In the genomic region with DNA sequence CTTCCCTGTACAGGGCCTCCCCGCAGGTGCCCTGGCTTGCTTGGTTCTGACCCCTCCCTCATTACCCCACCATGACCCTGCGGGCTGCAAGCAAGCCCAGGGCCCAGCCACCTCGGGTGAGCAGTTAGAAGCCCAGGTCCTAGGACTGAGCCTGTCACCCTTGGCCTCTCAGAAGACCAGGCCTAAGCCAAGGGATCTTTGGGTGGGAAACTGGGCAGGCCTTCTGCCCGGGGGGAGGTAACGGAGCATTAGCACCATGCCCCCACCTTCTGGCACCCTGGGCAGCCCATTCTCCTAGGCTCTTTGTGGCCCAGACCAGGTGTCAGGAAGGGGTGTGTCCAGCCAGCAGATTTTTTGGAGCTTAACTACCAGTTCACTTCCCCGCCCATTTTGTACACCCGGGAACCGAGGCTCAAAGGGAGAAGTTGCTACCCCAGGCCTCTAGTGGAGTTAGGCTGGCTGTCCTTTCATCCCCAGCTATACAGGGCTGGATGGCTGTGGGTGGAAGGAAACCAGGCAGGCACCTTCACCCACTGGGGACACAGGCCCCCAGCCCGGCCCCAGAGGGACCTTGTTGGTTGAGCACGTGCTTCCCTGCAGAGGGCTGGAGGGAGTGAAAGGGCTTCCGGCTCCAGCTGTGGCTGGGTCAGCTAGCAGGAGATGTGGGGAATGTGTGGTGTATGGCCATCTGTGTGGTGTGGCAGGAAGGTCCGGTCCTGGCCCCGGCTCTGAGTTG, we compare ENCODE assay signal across 8 cellular contexts. TPM values are rescaled to one million over a fixed set of nuclear protein-coding genes. Genes with fewer than 3 reads are reported as not detected.
DNase-seq lines count a peak whose midpoint lies in the region; ATAC-seq and TF ChIP-seq lines count a peak whose summit lies in the region.

No MANE protein-coding gene starts in this region.

- H3K23ac ChIP-seq in trophoblast cell (ENCODE audit: low read length) = no peak overlapping the region

- TF ChIP-seq CTCF in CD14-positive monocyte (IDR thresholded peaks at IDR 0.05) (no peak), VCaP (conservative IDR thresholded peaks at IDR 0.05) (no peak), fibroblast of villous mesenchyme (IDR thresholded peaks at IDR 0.05; ENCODE audit: insufficient read depth, low read depth, low read length) (no peak)

- peak overlapping the region; percentile 63 for H3K4ac ChIP-seq in trophoblast cell (ENCODE audit: low read depth, low read length)

- DNase-seq in CD14-positive monocyte (ENCODE audit: low spot score) = no peak
- peak in 41 of 76 experiments; percentile 4 to 67 (median 34) for DNase-seq in HUDEP-2 (lab: John Stamatoyannopoulos, UW; ENCODE audit: unreplicated experiment in 76 of 76)
- DNase-seq in fibroblast of villous mesenchyme (ENCODE audit: low read depth) = peak; percentile 40
- DNase-seq in trophoblast cell = peak; percentile 69 to 73
- no peak for DNase-seq in DMS153 (lab: John Stamatoyannopoulos, UW)
- no peak for DNase-seq in NCI-H2171 (lab: John Stamatoyannopoulos, UW)

- ATAC-seq in HG03159 (IDR thresholded peaks at IDR 0.05; ENCODE audit: unreplicated experiment) = no peak

- no peak overlapping the region for H3K9ac ChIP-seq in trophoblast cell (ENCODE audit: low read length)

- no peak overlapping the region for H2AK5ac ChIP-seq in trophoblast cell (ENCODE audit: low read length)

- peak overlapping the region; percentile 55 for H4K91ac ChIP-seq in trophoblast cell (ENCODE audit: low read depth, low read length)

- H3K4me1 ChIP-seq in trophoblast cell (ENCODE audit: control insufficient read depth in 1 of 2, insufficient read depth in 2 of 2, low read length in 2 of 2) = peaks cover 18 to 22% of the 10 kb centered on the region in 2 experiments

- no peak overlapping the region for H2BK120ac ChIP-seq in trophoblast cell (ENCODE audit: insufficient read depth, low read length, poor library complexity)

- no peak overlapping the region for H2AFZ ChIP-seq in trophoblast cell (ENCODE audit: insufficient read depth, low read length, poor library complexity)

- H3K27ac ChIP-seq in VCaP = peak overlapping the region; percentile 97
- no peak overlapping the region for H3K27ac ChIP-seq in trophoblast cell (ENCODE audit: low read depth, low read length)

- H2BK5ac ChIP-seq in trophoblast cell (ENCODE audit: low read depth, low read length, poor library complexity) = no peak overlapping the region

- H3K36me3 Mint-ChIP-seq in CD14-positive monocyte = peaks cover 19 to 32% of the 10 kb centered on the region in 2 donors

- H3K14ac ChIP-seq in trophoblast cell (ENCODE audit: low read length) = peak overlapping the region; percentile 69

- H3K4me3 ChIP-seq in fibroblast of villous mesenchyme (ENCODE audit: low read depth, low read length) (peak overlapping the region; percentile 63), trophoblast cell (ENCODE audit: low read depth, low read length) (peak overlapping the region; percentile 80)

- H3K27ac Mint-ChIP-seq in CD14-positive monocyte = peak overlapping the region; percentile 93 to 99 (median 95)

- H3K36me3 ChIP-seq in trophoblast cell (ENCODE audit: control insufficient read depth in 1 of 2, insufficient read depth in 2 of 2, low read length in 2 of 2) = peaks cover 0 to 8% of the 10 kb centered on the region in 2 experiments

- WGBS in trophoblast cell (ENCODE audit: extremely low coverage, insufficient coverage, insufficient read length) = no CpG with 5 or more reads among the region's 13 CpGs

- H3K9me3 ChIP-seq in trophoblast cell (ENCODE audit: insufficient read depth, low read depth, low read length) = no peaks in the 10 kb centered on the region

- H4K12ac ChIP-seq in trophoblast cell (ENCODE audit: low read depth, low read length) = no peak overlapping the region

- peaks cover 7% of the 10 kb centered on the region for H3K79me1 ChIP-seq in trophoblast cell (ENCODE audit: low read length)

- peaks cover 10% of the 10 kb centered on the region for H3K79me2 ChIP-seq in trophoblast cell (ENCODE audit: control insufficient read depth, insufficient read depth, low read length, poor library complexity)

- H3K4me3 Mint-ChIP-seq in CD14-positive monocyte = peak overlapping the region; percentile 95 to 97

- H3K4me2 ChIP-seq in trophoblast cell (ENCODE audit: low read length) = peak overlapping the region; percentile 91

- peaks cover 0 to 5% (median 0%) of the 10 kb centered on the region in 3 donors for H3K27me3 Mint-ChIP-seq in CD14-positive monocyte (ENCODE audit: low read depth in 3 of 3)

- H3K4me1 Mint-ChIP-seq in CD14-positive monocyte = peaks cover 81% of the 10 kb centered on the region

- no peak overlapping the region for H4K8ac ChIP-seq in trophoblast cell (ENCODE audit: low read depth, low read length)

- no peaks in the 10 kb centered on the region for H3K27me3 ChIP-seq in trophoblast cell (ENCODE audit: insufficient read depth, low read length)

- no peak overlapping the region for H2BK12ac ChIP-seq in trophoblast cell (ENCODE audit: low read length)

- H3K9me3 Mint-ChIP-seq in CD14-positive monocyte = peaks cover 0 to 3% (median 0%) of the 10 kb centered on the region in 7 donors

- peak overlapping the region; percentile 34 for H3K18ac ChIP-seq in trophoblast cell (ENCODE audit: low read length)

- intact Hi-C loops in CD14-positive monocyte (cut with micrococcal nuclease) = loop anchor here in 1 of 2 donors (1.0 kb wide), 1 partner anchor 8 kb away; no protein-coding TSS in a partner anchor

RNA-seq across cellular contexts. Expression of a gene that starts 1.4 kb away (rescaled TPM):
- polyA plus RNA-seq in CD14-positive monocyte = 100 to 1,000 TPM in 1 of 2 donors, 10 to 100 TPM in 1; 79.0 to 106 TPM
- total RNA-seq in fibroblast of villous mesenchyme = 32.2 and 33.2 TPM in 2 replicates
- polyA plus RNA-seq in trophoblast cell (2013) = 25.3 and 25.5 TPM in 2 replicates

RNA-seq across cellular contexts. Expression of a gene that starts 29.4 kb away (rescaled TPM):
- polyA plus RNA-seq in CD14-positive monocyte = not detected
- not detected in 2 replicates for total RNA-seq in fibroblast of villous mesenchyme
- not detected in 2 replicates for polyA plus RNA-seq in trophoblast cell (2013)

RNA-seq across cellular contexts. Expression of a gene that starts 34.6 kb away (rescaled TPM):
- polyA plus RNA-seq in CD14-positive monocyte = not detected
- total RNA-seq in fibroblast of villous mesenchyme = not detected in 2 replicates
- polyA plus RNA-seq in trophoblast cell (2013) = not detected in 2 replicates

RNA-seq across cellular contexts. Expression of a gene that starts 43.2 kb away (rescaled TPM):
- polyA plus RNA-seq in CD14-positive monocyte = not detected
- not detected in 2 replicates for total RNA-seq in fibroblast of villous mesenchyme
- polyA plus RNA-seq in trophoblast cell (2013) = 0.03 TPM in 2 replicates

RNA-seq across cellular contexts. Expression of a gene that starts 57.9 kb away (rescaled TPM):
- not detected for polyA plus RNA-seq in CD14-positive monocyte
- total RNA-seq in fibroblast of villous mesenchyme = not detected in 2 replicates
- 1.1 TPM in 2 replicates for polyA plus RNA-seq in trophoblast cell (2013)

Comparison
In these comparisons a context has a peak if more than half of its experiments do, and no peak if none do; other contexts are left out.
1. DNase-seq: peak in HUDEP-2 (41 of 76), fibroblast of villous mesenchyme (single experiment) and trophoblast cell (2 of 2); none in CD14-positive monocyte (single experiment), DMS153 (single experiment) and NCI-H2171 (single experiment).